In genomic region chr1:186089938-186090337, GRCh38 we compare ENCODE assay signal across 23 cellular contexts.
"Had no signal": no experiment of that assay in that cellular context is flagged by ENCODE, and none has a peak within 500 bp of the region (broad histone marks: within the 10 kb centered on the region; RNA-seq: fewer than 3 reads in every experiment).

No MANE protein-coding gene starts in this region.

- DNase-seq: dermis blood vessel endothelial cell; effector CD4-positive, alpha-beta T cell; endodermal cell; heart left ventricle; hippocampal formation; kidney glomerular epithelial cell; naive B cell; spleen; stimulated activated CD4-positive, alpha-beta T cell treated with anti-CD3 and anti-CD28 coated beads, Interleukin-15, amount 100 ng/mL, for 24 hours; stimulated activated CD4-positive, alpha-beta T cell treated with anti-CD3 and anti-CD28 coated beads, Interleukin-1b, Interleukin-23, amount 100 ng/mL, for 48 hours; stimulated activated CD4-positive, alpha-beta T cell treated with anti-CD3 and anti-CD28 coated beads, Interleukin-4, amount 100 ng/mL, for 24 hours; stimulated activated naive B cell treated with anti-CD40 and anti-IgM and Interleukin-4, amounts not matched to agents 10 μg/mL and 1 μg/mL and 100 μg/mL, for 72 hours; stimulated activated naive CD8-positive, alpha-beta T cell treated with anti-CD3 and anti-CD28 coated beads, Interleukin-15, amount 100 ng/mL, for 72 hours; testis; upper lobe of right lung had no signal

- H3K9ac ChIP-seq: parathyroid adenoma had no signal

- H3K27ac ChIP-seq: heart left ventricle, parathyroid adenoma, prostate gland, testis, tibial nerve, upper lobe of right lung, vagina had no signal

- H3K36me3 ChIP-seq: prostate gland, tibial nerve had no signal

- H3K79me2 ChIP-seq: parathyroid adenoma had no signal

- H3K27me3 ChIP-seq: heart left ventricle, spleen, testis, tibial nerve, upper lobe of right lung, vagina had no signal

- ATAC-seq: heart left ventricle; sciatic nerve; stimulated activated naive B cell treated with anti-CD40 and anti-IgM and Interleukin-4, amounts not matched to agents 10 μg/mL and 1 μg/mL and 100 μg/mL, for 72 hours; stimulated activated naive CD8-positive, alpha-beta T cell treated with anti-CD3 and anti-CD28 coated beads, Interleukin-15, amount 100 ng/mL, for 72 hours; upper lobe of right lung had no signal

- FAIRE-seq: endothelial cell of umbilical vein, frontal cortex, islet of Langerhans had no signal

- H3K4me3 ChIP-seq: heart left ventricle, prostate gland, spleen, testis, tibial nerve, upper lobe of right lung, vagina had no signal

- H3K9me3 ChIP-seq: heart left ventricle, prostate gland, spleen, testis, tibial nerve, upper lobe of right lung, vagina had no signal

- H3K4me1 ChIP-seq: parathyroid adenoma, prostate gland, testis, vagina had no signal

- H2AFZ ChIP-seq: parathyroid adenoma had no signal
